Comparison of ENCODE assay signal across 8 cellular contexts in genomic region chr12:122081697-122082221, GRCh38. TPM values are rescaled to one million over a fixed set of nuclear protein-coding genes. Genes with fewer than 3 reads are reported as not detected.
DNase-seq lines count a peak whose midpoint lies in the region; ATAC-seq and TF ChIP-seq lines count a peak whose summit lies in the region.

No MANE protein-coding gene starts in this region.

- H3K4ac ChIP-seq in H9 (ENCODE audit: low read depth, low read length): no peak overlapping the region

- H3K4me1 ChIP-seq in left lung: peaks cover 25 to 77% of the 10 kb centered on the region in 2 donors
- H3K4me1 ChIP-seq in tibial nerve: peaks cover 0 to 73% (median 40%) of the 10 kb centered on the region in 4 donors
- no peaks in the 10 kb centered on the region for H3K4me1 ChIP-seq in H9 (ENCODE audit: insufficient read depth, low read length)

- TF ChIP-seq CTCF in brain (conservative IDR thresholded peaks at IDR 0.05) (no peak), left lung (IDR thresholded peaks at IDR 0.05) (no peak), tibial nerve (IDR thresholded peaks at IDR 0.05) (no peak), H9 (conservative IDR thresholded peaks at IDR 0.05) (no peak)

- H3K27me3 ChIP-seq in left lung (no peaks in the 10 kb centered on the region), tibial nerve (no peaks in the 10 kb centered on the region), H9 (ENCODE audit: insufficient read depth, low read length) (no peaks in the 10 kb centered on the region; the same call in 1 of the 2 replicates)

- 4 to 6% methylated on average over 7 of the region's 7 CpGs for WGBS in tibial nerve, 2 donors
- no CpG with 5 or more reads among the region's 7 CpGs for WGBS in H9 (ENCODE audit: extremely low coverage, insufficient read length, low lambda C conversion rate)

- peak overlapping the region in 3 of 5 experiments; percentile 6 to 92 (median 61) for H3K27ac Mint-ChIP-seq in brain
- H3K27ac Mint-ChIP-seq in H9: peak overlapping the region in 1 of 3 experiments; percentile 27; a peak in 1 of 7 replicates

- no peak overlapping the region for H2AK5ac ChIP-seq in H9 (ENCODE audit: insufficient read length, low read length)

- no peak overlapping the region for H3K9ac ChIP-seq in H9 (ENCODE audit: extremely low read depth, insufficient read length, low read length)

- H3K4me3 Mint-ChIP-seq in brain: peak overlapping the region; percentile 73 to 96 (median 91)
- H3K4me3 Mint-ChIP-seq in H9: peak overlapping the region in 1 of 2 experiments; percentile 27; a peak in 2 of 5 replicates

- TF ChIP-seq POLR2A in tibial nerve (IDR thresholded peaks at IDR 0.05): no peak

- H3K9me3 ChIP-seq in left lung: no peaks in the 10 kb centered on the region
- H3K9me3 ChIP-seq in tibial nerve: no peaks in the 10 kb centered on the region
- H3K9me3 ChIP-seq in H9 (ENCODE audit: control insufficient read depth, low read depth, low read length): no peaks in the 10 kb centered on the region

- peak in 1 of 2 donors; percentile 57 for TF ChIP-seq EP300 in tibial nerve (IDR thresholded peaks at IDR 0.05)

- H3K23me2 ChIP-seq in H9 (ENCODE audit: insufficient read length, low read depth, low read length, poor library complexity, severe bottlenecking): peaks cover 17% of the 10 kb centered on the region

- peaks cover 6% of the 10 kb centered on the region for H3K27me3 Mint-ChIP-seq in brain
- H3K27me3 Mint-ChIP-seq in H9 (ENCODE audit: low read depth): peaks cover 27% of the 10 kb centered on the region

- H3K9me3 Mint-ChIP-seq in brain: no peaks in the 10 kb centered on the region
- H3K9me3 Mint-ChIP-seq in H9: no peaks in the 10 kb centered on the region

- H3K14ac ChIP-seq in H9 (ENCODE audit: insufficient read depth, low read length): no peak overlapping the region

- H3T11ph ChIP-seq in H9 (ENCODE audit: low read length): no peak overlapping the region

- no peak overlapping the region for H2BK5ac ChIP-seq in H9 (ENCODE audit: insufficient read length, low read length)

- no peak overlapping the region for H2BK12ac ChIP-seq in H9 (ENCODE audit: insufficient read length, low read depth, low read length)

- no peak overlapping the region for H4K91ac ChIP-seq in H9 (ENCODE audit: insufficient read length, low read depth, low read length)

- peaks cover 5% of the 10 kb centered on the region; the same call in 1 of the 2 replicates for H3K79me2 ChIP-seq in H9 (ENCODE audit: insufficient read depth, low read length)

- H3K18ac ChIP-seq in H9 (ENCODE audit: insufficient read length, low read depth, low read length): no peak overlapping the region

- H3K36me3 Mint-ChIP-seq in brain (peaks cover 40% of the 10 kb centered on the region), H9 (ENCODE audit: insufficient read depth in 1 of 3, low read depth in 3 of 3) (peaks cover 6 to 16% (median 12%) of the 10 kb centered on the region in 3 experiments; a peak in 6 of 7 replicates)

- DNase-seq in EH (ENCODE audit: low read depth): peak; percentile 70
- DNase-seq in NOMO-1 (lab: John Stamatoyannopoulos, UW; ENCODE audit: unreplicated experiment in 2 of 2): peak; percentile 69 to 88
- DNase-seq in left lung: peak; percentile 40 to 49
- peak in 1 of 2 donors; percentile 53 for DNase-seq in tibial nerve (ENCODE audit: low spot score in 2 of 2)
- DNase-seq in DMS 273 (lab: John Stamatoyannopoulos, UW; ENCODE audit: unreplicated experiment): no peak
- DNase-seq in H9: no peak

- no peak overlapping the region for H3K4me2 ChIP-seq in H9 (ENCODE audit: insufficient read depth, insufficient read length, low read length)

- no peaks in the 10 kb centered on the region for H4K20me1 ChIP-seq in H9 (ENCODE audit: control insufficient read depth, insufficient read depth, insufficient read length)

- H2BK20ac ChIP-seq in H9 (ENCODE audit: low read depth, low read length, poor library complexity, severe bottlenecking): no peak overlapping the region

- no peaks in the 10 kb centered on the region for H3K79me1 ChIP-seq in H9 (ENCODE audit: insufficient read depth, low read depth, low read length, poor library complexity, severe bottlenecking)

- H3K36me3 ChIP-seq in left lung: peaks cover 0 to 31% of the 10 kb centered on the region in 2 donors
- H3K36me3 ChIP-seq in tibial nerve: peaks cover 0 to 20% (median 0%) of the 10 kb centered on the region in 3 donors

- H3K56ac ChIP-seq in H9 (ENCODE audit: insufficient read length, low read depth, low read length): no peak overlapping the region

- no peak overlapping the region for H2BK120ac ChIP-seq in H9 (ENCODE audit: low read depth, low read length, poor library complexity, severe bottlenecking)

- no peak overlapping the region for H2BK15ac ChIP-seq in H9 (ENCODE audit: low read depth, low read length)

- no peak overlapping the region for H4K8ac ChIP-seq in H9 (replicated peaks; ENCODE audit: insufficient read length, low read depth, low read length)

- no peak overlapping the region for H4K5ac ChIP-seq in H9 (ENCODE audit: insufficient read length, low read depth, low read length)

- peak overlapping the region; percentile 82 to 93 for H3K27ac ChIP-seq in left lung
- peak overlapping the region; percentile 52 to 90 (median 86) for H3K27ac ChIP-seq in tibial nerve
- H3K27ac ChIP-seq in H9 (ENCODE audit: insufficient read length, low read depth, low read length): no peak overlapping the region

- intact Hi-C loops in left lung (cut with DNase I): no loop called here

- peak overlapping the region in 1 of 2 donors; percentile 65 for H3K4me3 ChIP-seq in left lung
- H3K4me3 ChIP-seq in tibial nerve: peak overlapping the region in 3 of 4 donors; percentile 64 to 85 (median 66)

- H3K4me1 Mint-ChIP-seq in brain: peaks cover 56% of the 10 kb centered on the region
- H3K4me1 Mint-ChIP-seq in H9: peaks cover 27 to 29% of the 10 kb centered on the region in 2 experiments

- ATAC-seq in GM21515 (IDR thresholded peaks at IDR 0.05; ENCODE audit: unreplicated experiment) (peak; percentile 42), left lung (peak; percentile 6)

- no peak overlapping the region for H2AFZ ChIP-seq in H9 (ENCODE audit: low read length)

- no peak overlapping the region for H3K23ac ChIP-seq in H9 (ENCODE audit: insufficient read length, low read depth, low read length)

RNA-seq across cellular contexts. Expression of gene MLXIP, which starts 3.2 kb away (rescaled TPM):
- 29.1 TPM for polyA plus RNA-seq in brain (ENCODE audit: insufficient read depth, low read depth, low replicate concordance)
- 10 to 100 TPM; 48.1 to 62.6 TPM for total RNA-seq in left lung
- total RNA-seq in tibial nerve: 10 to 100 TPM; 22.1 to 57.0 (median 27.1) TPM
- total RNA-seq in H9 (2021): 28.6 and 32.4 TPM in 2 replicates

Comparison
In these comparisons a context has a peak if more than half of its experiments do, and no peak if none do; other contexts are left out.
1. DNase-seq: peak in EH (single experiment), NOMO-1 (2 of 2) and left lung (2 of 2); none in DMS 273 (single experiment) and H9 (single experiment).